10 cellular contexts compared by ENCODE assay signal in the genomic region with DNA sequence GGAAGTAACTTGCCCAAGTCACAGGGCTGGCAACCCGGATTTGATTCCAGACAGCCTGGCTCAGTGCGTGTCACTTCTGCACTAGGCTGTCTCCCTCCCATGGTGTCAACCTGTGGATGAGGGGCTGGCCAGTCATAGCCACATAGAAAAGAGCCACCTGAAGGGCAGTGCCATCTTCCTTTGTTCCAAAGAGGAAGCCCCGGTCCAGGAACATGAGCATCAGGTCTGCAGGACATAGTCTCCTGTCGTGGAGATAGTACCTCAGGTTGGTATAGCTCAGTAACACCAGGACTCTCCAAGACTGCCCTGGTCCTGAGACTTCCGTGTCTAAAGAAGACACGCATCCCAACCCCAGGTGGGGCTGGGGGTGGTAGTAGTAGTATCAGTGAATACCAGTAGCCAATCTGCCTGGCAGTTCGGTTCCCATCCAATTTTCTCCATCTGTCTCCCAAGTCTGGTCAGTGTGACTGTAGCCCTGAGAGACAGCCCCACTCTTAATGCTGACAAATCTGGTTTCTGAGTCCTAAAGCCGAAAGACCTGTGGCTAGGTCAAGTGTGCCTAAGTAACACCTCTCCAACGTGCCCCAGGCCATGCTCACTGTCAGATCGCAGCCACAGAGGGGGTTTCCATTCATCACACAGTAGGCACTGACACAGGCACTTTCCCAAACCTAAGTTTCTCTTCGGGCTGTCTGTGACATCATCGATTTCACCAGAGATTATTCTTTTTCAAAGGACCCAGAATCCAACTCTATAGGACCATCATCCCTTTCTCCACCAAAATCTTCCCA.
"Had no signal": no experiment of that assay in that cellular context is flagged by ENCODE, and none has a peak within 500 bp of the region (broad histone marks: within the 10 kb centered on the region; RNA-seq: fewer than 3 reads in every experiment).

No MANE protein-coding gene starts in this region.

- FAIRE-seq: endometrium had no signal

- DNase-seq: activated CD4-positive, alpha-beta T cell treated with anti-CD3 and anti-CD28 coated beads, Interleukin-2, amount 50 U/mL, for 1 hour; activated CD4-positive, CD25-positive, alpha-beta regulatory T cell; activated naive CD4-positive, alpha-beta T cell treated with anti-CD3 and anti-CD28 coated beads for 36 hours; immature natural killer cell; naive B cell; sigmoid colon; stimulated activated naive CD4-positive, alpha-beta T cell; upper lobe of right lung had no signal

- H3K4me1 Mint-ChIP-seq: immature natural killer cell, naive B cell had no signal

- H3K27ac Mint-ChIP-seq: activated naive CD4-positive, alpha-beta T cell treated with anti-CD3 and anti-CD28 coated beads for 36 hours; immature natural killer cell had no signal

- H3K36me3 Mint-ChIP-seq: immature natural killer cell, naive B cell had no signal

- H3K9me3 Mint-ChIP-seq: activated naive CD4-positive, alpha-beta T cell treated with anti-CD3 and anti-CD28 coated beads for 36 hours; immature natural killer cell; naive B cell had no signal

- H3K4me3 Mint-ChIP-seq: activated naive CD4-positive, alpha-beta T cell treated with anti-CD3 and anti-CD28 coated beads for 36 hours; immature natural killer cell; naive B cell had no signal

- ATAC-seq: esophagus mucosa, upper lobe of right lung had no signal
